In the genomic region with DNA sequence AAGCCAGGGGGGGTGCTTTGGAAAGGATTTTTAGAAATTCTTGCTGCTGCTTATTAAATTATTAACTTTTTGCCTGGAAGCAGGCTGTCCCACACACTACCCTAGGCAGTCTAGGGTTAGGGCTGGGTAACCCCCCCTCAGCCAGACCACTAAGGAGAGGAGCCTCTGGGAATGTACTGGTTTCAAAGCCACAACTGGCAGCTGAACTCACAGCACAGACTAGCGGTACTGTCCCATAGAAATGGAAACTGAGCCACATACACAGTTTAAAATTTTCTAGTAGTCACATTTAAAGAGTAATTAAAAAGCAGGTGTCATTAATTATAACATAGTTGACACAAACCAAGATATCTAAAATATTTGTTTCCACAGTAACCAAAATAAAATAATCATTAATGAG, we compare ENCODE assay signal across 8 cellular contexts. TPM values are rescaled to one million over a fixed set of nuclear protein-coding genes. Genes with fewer than 3 reads are reported as not detected.
A peak's percentile ranks its signal among the peaks of the same experiment; 100 is the strongest.
DNase-seq lines count a peak whose midpoint lies in the region; ATAC-seq and TF ChIP-seq lines count a peak whose summit lies in the region.

No MANE protein-coding gene starts in this region.

- H3K27ac ChIP-seq in VCaP (peak overlapping the region; percentile 94), liver (ENCODE audit: low read depth in 1 of 2, low read length in 2 of 2) (peak overlapping the region; percentile 80 to 84), suprapubic skin (peak overlapping the region; percentile 50)

- no peaks in the 10 kb centered on the region for H3K27me3 ChIP-seq in liver (ENCODE audit: control insufficient read depth in 4 of 4, insufficient read depth in 4 of 4, low read length in 3 of 4)
- no peaks in the 10 kb centered on the region for H3K27me3 ChIP-seq in suprapubic skin

- TF ChIP-seq RAD21 in liver (IDR thresholded peaks at IDR 0.05) = no peak

- peak overlapping the region; percentile 62 for H3K27ac Mint-ChIP-seq in T-helper 1 cell treated with Interleukin-12 subunit alpha and Interleukin-12 subunit beta and Interleukin-4 antibody, amounts not matched to agents 30 μg/mL and 1 μg/mL, for 36 hours
- no peak overlapping the region for H3K27ac Mint-ChIP-seq in activated CD8-positive, alpha-beta T cell treated with anti-CD3 and anti-CD28 coated beads, Interleukin-2, amount 10 ng/mL, durations not matched to agents 7 days and 5 days

- H3K4me1 ChIP-seq in liver (ENCODE audit: control insufficient read depth in 4 of 4, insufficient read depth in 4 of 4, low read length in 3 of 4) = peaks cover 30 to 73% (median 61%) of the 10 kb centered on the region in 4 donors
- peaks cover 51% of the 10 kb centered on the region for H3K4me1 ChIP-seq in suprapubic skin

- no peaks in the 10 kb centered on the region for H3K36me3 ChIP-seq in liver (ENCODE audit: control insufficient read depth in 4 of 4, insufficient read depth in 3 of 4, low read depth in 1 of 4, low read length in 3 of 4)
- H3K36me3 ChIP-seq in suprapubic skin = no peaks in the 10 kb centered on the region

- H3K4me3 Mint-ChIP-seq in T-helper 1 cell treated with Interleukin-12 subunit alpha and Interleukin-12 subunit beta and Interleukin-4 antibody, amounts not matched to agents 30 μg/mL and 1 μg/mL, for 36 hours = no peak overlapping the region
- H3K4me3 Mint-ChIP-seq in activated CD8-positive, alpha-beta T cell treated with anti-CD3 and anti-CD28 coated beads, Interleukin-2, amount 10 ng/mL, durations not matched to agents 7 days and 5 days = no peak overlapping the region

- POLR2A ChIA-PET in activated CD8-positive, alpha-beta T cell treated with anti-CD3 and anti-CD28 coated beads, Interleukin-2, amount 10 ng/mL, durations not matched to agents 7 days and 5 days (lab: Charles Lee) = interaction anchor here (1.1 kb wide), 1 partner anchor 48 kb away, joined by 3 read pairs; no protein-coding TSS in a partner anchor

- TF ChIP-seq CTCF in VCaP (conservative IDR thresholded peaks at IDR 0.05) (no peak), liver (IDR thresholded peaks at IDR 0.05; ENCODE audit: low read depth, low read length, missing input control) (no peak), suprapubic skin (IDR thresholded peaks at IDR 0.05) (no peak)

- H3K36me3 Mint-ChIP-seq in T-helper 1 cell treated with Interleukin-12 subunit alpha and Interleukin-12 subunit beta and Interleukin-4 antibody, amounts not matched to agents 30 μg/mL and 1 μg/mL, for 36 hours (ENCODE audit: low read depth) = no peaks in the 10 kb centered on the region
- no peaks in the 10 kb centered on the region for H3K36me3 Mint-ChIP-seq in activated CD8-positive, alpha-beta T cell treated with anti-CD3 and anti-CD28 coated beads, Interleukin-2, amount 10 ng/mL, durations not matched to agents 7 days and 5 days (ENCODE audit: low read depth)

- CTCF ChIA-PET in activated CD8-positive, alpha-beta T cell treated with anti-CD3 and anti-CD28 coated beads, Interleukin-2, amount 10 ng/mL, durations not matched to agents 7 days and 5 days (lab: Charles Lee) = interaction anchor here (0.8 to 1.4 kb wide), 4 partner anchors 10 to 32 kb away, joined by 3 to 4 read pairs (median 4); no protein-coding TSS in a partner anchor

- H3K4me1 Mint-ChIP-seq in T-helper 1 cell treated with Interleukin-12 subunit alpha and Interleukin-12 subunit beta and Interleukin-4 antibody, amounts not matched to agents 30 μg/mL and 1 μg/mL, for 36 hours (ENCODE audit: low read depth) = peaks cover 40% of the 10 kb centered on the region
- peaks cover 37% of the 10 kb centered on the region for H3K4me1 Mint-ChIP-seq in activated CD8-positive, alpha-beta T cell treated with anti-CD3 and anti-CD28 coated beads, Interleukin-2, amount 10 ng/mL, durations not matched to agents 7 days and 5 days (ENCODE audit: low read depth)

- no peaks in the 10 kb centered on the region for H3K9me3 Mint-ChIP-seq in T-helper 1 cell treated with Interleukin-12 subunit alpha and Interleukin-12 subunit beta and Interleukin-4 antibody, amounts not matched to agents 30 μg/mL and 1 μg/mL, for 36 hours
- H3K9me3 Mint-ChIP-seq in activated CD8-positive, alpha-beta T cell treated with anti-CD3 and anti-CD28 coated beads, Interleukin-2, amount 10 ng/mL, durations not matched to agents 7 days and 5 days (ENCODE audit: insufficient read depth) = no peaks in the 10 kb centered on the region

- TF ChIP-seq EP300 in suprapubic skin (IDR thresholded peaks at IDR 0.05) = no peak

- WGBS in liver = 21% methylated on average over 1 of the region's 1 CpG
- WGBS in suprapubic skin = 31% methylated on average over 1 of the region's 1 CpG

- no peak for TF ChIP-seq POLR2A in suprapubic skin (IDR thresholded peaks at IDR 0.05)

- no peaks in the 10 kb centered on the region for H3K9me3 ChIP-seq in liver (ENCODE audit: control insufficient read depth in 4 of 4, low read length in 3 of 4)
- H3K9me3 ChIP-seq in suprapubic skin = no peaks in the 10 kb centered on the region

- no peak for DNase-seq in T-helper 1 cell
- no peak for DNase-seq in suprapubic skin (ENCODE audit: low spot score in 2 of 2)
- DNase-seq in ecto neural progenitor cell (ENCODE audit: low spot score) = no peak
- no peak for DNase-seq in activated CD8-positive, alpha-beta T cell treated with anti-CD3 and anti-CD28 coated beads, Interleukin-2, amount 10 ng/mL, durations not matched to agents 7 days and 5 days

- H3K9ac ChIP-seq in liver (ENCODE audit: low read depth in 1 of 2, low read length in 2 of 2) = peak overlapping the region in 1 of 2 donors; percentile 36

- no peaks in the 10 kb centered on the region for H3K27me3 Mint-ChIP-seq in T-helper 1 cell treated with Interleukin-12 subunit alpha and Interleukin-12 subunit beta and Interleukin-4 antibody, amounts not matched to agents 30 μg/mL and 1 μg/mL, for 36 hours (ENCODE audit: low read depth)
- peaks cover 19% of the 10 kb centered on the region for H3K27me3 Mint-ChIP-seq in activated CD8-positive, alpha-beta T cell treated with anti-CD3 and anti-CD28 coated beads, Interleukin-2, amount 10 ng/mL, durations not matched to agents 7 days and 5 days (ENCODE audit: low read depth)

- no peak overlapping the region for H3K4me3 ChIP-seq in liver (ENCODE audit: low read depth in 1 of 3, low read length in 3 of 3)
- H3K4me3 ChIP-seq in suprapubic skin = no peak overlapping the region

- no peak for ATAC-seq in activated CD8-positive, alpha-beta T cell treated with anti-CD3 and anti-CD28 coated beads, Interleukin-2, amount 10 ng/mL, durations not matched to agents 7 days and 5 days
- ATAC-seq in HG03520 (IDR thresholded peaks at IDR 0.05; ENCODE audit: unreplicated experiment) = no peak

TF ChIP-seq in liver, 16 proteins besides CTCF, POLR2A, EP300 and RAD21 (continues in another document):
- TF ChIP-seq EGR1 (IDR thresholded peaks at IDR 0.05; ENCODE audit: low read depth in 2 of 2) = no peak
- no peak for TF ChIP-seq NR2F2 (IDR thresholded peaks at IDR 0.05)
- TF ChIP-seq, protein P1, sequence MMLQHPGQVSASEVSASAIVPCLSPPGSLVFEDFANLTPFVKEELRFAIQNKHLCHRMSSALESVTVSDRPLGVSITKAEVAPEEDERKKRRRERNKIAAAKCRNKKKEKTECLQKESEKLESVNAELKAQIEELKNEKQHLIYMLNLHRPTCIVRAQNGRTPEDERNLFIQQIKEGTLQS (IDR thresholded peaks at IDR 0.05) = no peak
- no peak for TF ChIP-seq FOXA2 (IDR thresholded peaks at IDR 0.05)
- no peak for TF ChIP-seq RXRA (IDR thresholded peaks at IDR 0.05)
- no peak for TF ChIP-seq JUND (IDR thresholded peaks at IDR 0.05)
- no peak for TF ChIP-seq FOXA1 (IDR thresholded peaks at IDR 0.05)
- TF ChIP-seq, protein P2, sequence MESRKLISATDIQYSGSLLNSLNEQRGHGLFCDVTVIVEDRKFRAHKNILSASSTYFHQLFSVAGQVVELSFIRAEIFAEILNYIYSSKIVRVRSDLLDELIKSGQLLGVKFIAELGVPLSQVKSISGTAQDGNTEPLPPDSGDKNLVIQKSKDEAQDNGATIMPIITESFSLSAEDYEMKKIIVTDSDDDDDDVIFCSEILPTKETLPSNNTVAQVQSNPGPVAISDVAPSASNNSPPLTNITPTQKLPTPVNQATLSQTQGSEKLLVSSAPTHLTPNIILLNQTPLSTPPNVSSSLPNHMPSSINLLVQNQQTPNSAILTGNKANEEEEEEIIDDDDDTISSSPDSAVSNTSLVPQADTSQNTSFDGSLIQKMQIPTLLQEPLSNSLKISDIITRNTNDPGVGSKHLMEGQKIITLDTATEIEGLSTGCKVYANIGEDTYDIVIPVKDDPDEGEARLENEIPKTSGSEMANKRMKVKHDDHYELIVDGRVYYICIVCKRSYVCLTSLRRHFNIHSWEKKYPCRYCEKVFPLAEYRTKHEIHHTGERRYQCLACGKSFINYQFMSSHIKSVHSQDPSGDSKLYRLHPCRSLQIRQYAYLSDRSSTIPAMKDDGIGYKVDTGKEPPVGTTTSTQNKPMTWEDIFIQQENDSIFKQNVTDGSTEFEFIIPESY (IDR thresholded peaks at IDR 0.05) = no peak
- no peak for TF ChIP-seq HNF4G (IDR thresholded peaks at IDR 0.05)
- TF ChIP-seq, protein P3, sequence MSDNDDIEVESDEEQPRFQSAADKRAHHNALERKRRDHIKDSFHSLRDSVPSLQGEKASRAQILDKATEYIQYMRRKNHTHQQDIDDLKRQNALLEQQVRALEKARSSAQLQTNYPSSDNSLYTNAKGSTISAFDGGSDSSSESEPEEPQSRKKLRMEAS (IDR thresholded peaks at IDR 0.05) = no peak
- no peak for TF ChIP-seq YY1 (IDR thresholded peaks at IDR 0.05)
- TF ChIP-seq TAF1 (conservative IDR thresholded peaks at IDR 0.05) = no peak
- no peak for TF ChIP-seq SP1 (IDR thresholded peaks at IDR 0.05)
- no peak for TF ChIP-seq HNF4A (conservative IDR thresholded peaks at IDR 0.05)
- TF ChIP-seq GABPA (IDR thresholded peaks at IDR 0.05 in 1 of 2, conservative IDR thresholded peaks at IDR 0.05 in 1 of 2) = no peak

RNA-seq across cellular contexts. Expression of a gene that starts 50.1 kb away (rescaled TPM):
- 1 to 10 TPM; 6.9 to 7.5 TPM for total RNA-seq in liver
- 1 to 10 TPM; 6.7 to 7.3 TPM for polyA plus RNA-seq in liver
- total RNA-seq in suprapubic skin = 10 to 100 TPM; 17.8 to 27.5 (median 18.7) TPM
- 10 to 100 TPM in 1 of 2 experiments, 1 to 10 TPM in 1; 9.5 to 12.7 TPM for total RNA-seq in activated CD8-positive, alpha-beta T cell treated with anti-CD3 and anti-CD28 coated beads, Interleukin-2, amount 10 ng/mL, durations not matched to agents 7 days and 5 days
